ENCODE assay signal across 9 cellular contexts in the genomic region with DNA sequence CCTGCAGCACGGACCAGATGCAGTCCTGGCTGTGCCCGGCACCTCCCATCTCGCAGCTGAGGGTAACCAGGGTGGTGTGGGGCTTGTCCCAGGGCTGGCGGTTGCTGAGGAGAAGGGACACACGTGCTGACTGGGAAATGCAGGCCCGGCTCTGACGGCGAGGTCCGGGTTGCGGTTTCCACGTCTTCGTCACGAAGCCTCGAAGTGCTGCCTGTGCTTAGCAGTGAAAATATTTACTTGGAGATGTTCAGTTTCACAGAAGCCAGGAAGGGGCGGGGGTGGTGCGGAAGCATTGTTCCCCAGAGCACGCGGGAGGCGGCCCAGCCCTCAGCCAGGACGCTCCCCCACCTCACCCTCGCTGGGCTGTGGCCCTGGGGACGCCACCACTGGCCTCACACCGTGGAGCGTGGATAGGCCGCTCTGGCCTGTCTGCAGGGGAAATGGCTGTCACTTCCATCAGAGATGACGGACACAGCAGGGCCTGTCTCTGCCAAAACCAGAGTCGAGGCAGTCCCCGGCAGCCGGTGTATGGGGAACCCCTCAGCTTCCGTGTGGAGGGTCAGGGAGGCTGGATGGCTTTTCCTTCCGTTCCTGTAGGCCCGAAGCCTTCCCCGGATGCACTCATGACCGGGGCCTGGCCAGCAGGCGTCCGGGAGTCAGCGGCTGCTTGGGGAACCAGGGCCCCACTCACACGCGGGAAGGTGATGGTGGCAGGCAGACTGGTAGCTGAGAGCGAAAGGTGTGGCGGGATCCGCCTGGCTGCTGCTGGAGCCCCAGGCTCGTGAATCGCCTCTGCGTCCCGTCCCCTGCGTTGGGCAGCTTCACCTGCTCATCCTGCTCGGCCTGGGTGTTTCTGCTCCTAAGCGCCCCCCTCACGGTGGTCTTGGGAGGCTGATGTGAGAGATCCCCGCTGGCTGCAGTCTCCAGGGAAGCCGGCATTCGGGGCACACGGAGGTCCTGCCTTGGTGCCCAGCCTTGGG. TPM values are rescaled to one million over a fixed set of nuclear protein-coding genes. Genes with fewer than 3 reads are reported as not detected.
DNase-seq lines count a peak whose midpoint lies in the region; ATAC-seq, FAIRE-seq and TF ChIP-seq lines count a peak whose summit lies in the region.
"Had no signal": no experiment of that assay in that cellular context is flagged by ENCODE, and none has a peak within 500 bp of the region (broad histone marks: within the 10 kb centered on the region; RNA-seq: fewer than 3 reads in every experiment).

No MANE protein-coding gene starts in this region.

- no peak overlapping the region for H3K4me3 ChIP-seq in endothelial cell of umbilical vein (replicated peaks in 1 of 3; ENCODE audit: insufficient read depth in 1 of 3, low read depth in 1 of 3, low read length in 3 of 3)
- no peak overlapping the region for H3K4me3 ChIP-seq in vagina

- H3K9me3 ChIP-seq in endothelial cell of umbilical vein (replicated peaks; ENCODE audit: control insufficient read depth, insufficient read depth, low read length) (no peaks in the 10 kb centered on the region), vagina (no peaks in the 10 kb centered on the region)

- BruUV-seq in endothelial cell of umbilical vein (replicated peaks; lab: Mats Ljungman, UMichigan): no TSS peak

- no peak for FAIRE-seq in endothelial cell of umbilical vein (lab: Jason Lieb, UNC)

- H3K79me2 ChIP-seq in endothelial cell of umbilical vein (ENCODE audit: control insufficient read depth, insufficient read depth, low read length): no peaks in the 10 kb centered on the region

- dilution Hi-C loops in endothelial cell of umbilical vein (cut with MboI; ENCODE audit: extremely low pct_ligation_motif_present, low sequenced_read_pairs): no loop called here

- POLR2A ChIA-PET in activated CD8-positive, alpha-beta T cell treated with anti-CD3 and anti-CD28 coated beads, Interleukin-2, amount 10 ng/mL, durations not matched to agents 7 days and 5 days (lab: Charles Lee): interaction anchor here (0.8 kb wide), 1 partner anchor 9 kb away, joined by 3 read pairs; no protein-coding TSS in a partner anchor
- POLR2A ChIA-PET in endothelial cell of umbilical vein (lab: Charles Lee): no interaction called here

- H3K4me1 ChIP-seq in endothelial cell of umbilical vein (ENCODE audit: control insufficient read depth, extremely low read depth, insufficient read depth, low read length) (peaks cover 7% of the 10 kb centered on the region), vagina (peaks cover 39% of the 10 kb centered on the region)

- H3K36me3 ChIP-seq in endothelial cell of umbilical vein (ENCODE audit: control insufficient read depth in 2 of 2, extremely low read depth in 1 of 2, insufficient read depth in 2 of 2, low read length in 2 of 2) (no peaks in the 10 kb centered on the region), vagina (no peaks in the 10 kb centered on the region)

- TF ChIP-seq POLR2A in endothelial cell of umbilical vein (IDR thresholded peaks at IDR 0.05; ENCODE audit: low read depth, low read length) (no peak), vagina (IDR thresholded peaks at IDR 0.05) (no peak)

- H3K9me3 Mint-ChIP-seq in activated CD8-positive, alpha-beta T cell treated with anti-CD3 and anti-CD28 coated beads, Interleukin-2, amount 10 ng/mL, durations not matched to agents 7 days and 5 days (ENCODE audit: insufficient read depth): no peaks in the 10 kb centered on the region

- peak; percentile 55 for DNase-seq in activated CD8-positive, alpha-beta T cell treated with anti-CD3 and anti-CD28 coated beads, Interleukin-2, amount 10 ng/mL, durations not matched to agents 7 days and 5 days
- DNase-seq in endothelial cell of umbilical vein (ENCODE audit: low read depth, low spot score) (peak; percentile 84), sciatic nerve (ENCODE audit: low spot score) (peak; percentile 87), vagina (ENCODE audit: extremely low spot score in 2 of 2) (no peak), AML-193 (lab: John Stamatoyannopoulos, UW) (no peak), occipital lobe (lab: John Stamatoyannopoulos, UW) (no peak)
- DNase-seq: NCI-H524, substantia nigra had no signal

- peak; percentile 64 for ATAC-seq in activated CD8-positive, alpha-beta T cell treated with anti-CD3 and anti-CD28 coated beads, Interleukin-2, amount 10 ng/mL, durations not matched to agents 7 days and 5 days
- ATAC-seq in sciatic nerve (peak; percentile 85), HG03196 (IDR thresholded peaks at IDR 0.05; ENCODE audit: unreplicated experiment) (no peak)

- H3K27ac ChIP-seq in endothelial cell of umbilical vein (ENCODE audit: insufficient read depth, low read depth, low read length) (peak overlapping the region; percentile 52), vagina (peak overlapping the region; percentile 13)

- no peak overlapping the region for H3K4me2 ChIP-seq in endothelial cell of umbilical vein (ENCODE audit: insufficient read depth, low read length)

- intact Hi-C loops in endothelial cell of umbilical vein (cut with micrococcal nuclease) (no loop called here), sciatic nerve (cut with DNase I) (no loop called here), vagina (cut with DNase I) (loop anchor here (5.0 kb wide), 1 partner anchor 55 kb away; no protein-coding TSS in a partner anchor)

- H3K4me1 Mint-ChIP-seq in activated CD8-positive, alpha-beta T cell treated with anti-CD3 and anti-CD28 coated beads, Interleukin-2, amount 10 ng/mL, durations not matched to agents 7 days and 5 days (ENCODE audit: low read depth): no peaks in the 10 kb centered on the region

- H3K9ac ChIP-seq in endothelial cell of umbilical vein (replicated peaks; ENCODE audit: extremely low read depth, insufficient read depth, low read length): peak overlapping the region; percentile 28

- no peak for TF ChIP-seq CTCF in endothelial cell of umbilical vein (IDR thresholded peaks at IDR 0.05; ENCODE audit: extremely low read depth in 1 of 2, insufficient read depth in 1 of 2, low read depth in 1 of 2, low read length in 2 of 2)
- no peak for TF ChIP-seq CTCF in vagina (IDR thresholded peaks at IDR 0.05)

- H2AFZ ChIP-seq in endothelial cell of umbilical vein (ENCODE audit: low read depth, low read length): peak overlapping the region; percentile 8

- no peaks in the 10 kb centered on the region for H3K27me3 Mint-ChIP-seq in activated CD8-positive, alpha-beta T cell treated with anti-CD3 and anti-CD28 coated beads, Interleukin-2, amount 10 ng/mL, durations not matched to agents 7 days and 5 days (ENCODE audit: low read depth)

- no peak overlapping the region for H3K4me3 Mint-ChIP-seq in activated CD8-positive, alpha-beta T cell treated with anti-CD3 and anti-CD28 coated beads, Interleukin-2, amount 10 ng/mL, durations not matched to agents 7 days and 5 days

- H3K9me1 ChIP-seq in endothelial cell of umbilical vein (replicated peaks; ENCODE audit: control insufficient read depth, extremely low read depth, insufficient read depth, low read length): no peaks in the 10 kb centered on the region

- peak overlapping the region; percentile 64 for H3K27ac Mint-ChIP-seq in activated CD8-positive, alpha-beta T cell treated with anti-CD3 and anti-CD28 coated beads, Interleukin-2, amount 10 ng/mL, durations not matched to agents 7 days and 5 days

- no peaks in the 10 kb centered on the region for H3K27me3 ChIP-seq in endothelial cell of umbilical vein (ENCODE audit: control insufficient read depth in 2 of 2, insufficient read depth in 2 of 2, low read length in 2 of 2)
- no peaks in the 10 kb centered on the region for H3K27me3 ChIP-seq in vagina

- no peaks in the 10 kb centered on the region for H4K20me1 ChIP-seq in endothelial cell of umbilical vein (replicated peaks; ENCODE audit: control insufficient read depth, extremely low read depth, insufficient read depth, low read length)

- CTCF ChIA-PET in activated CD8-positive, alpha-beta T cell treated with anti-CD3 and anti-CD28 coated beads, Interleukin-2, amount 10 ng/mL, durations not matched to agents 7 days and 5 days (lab: Charles Lee): no interaction called here
- CTCF ChIA-PET in endothelial cell of umbilical vein (lab: Charles Lee): interaction anchor here (1.2 kb wide), 1 partner anchor 14 kb away, joined by 3 read pairs; no protein-coding TSS in a partner anchor

- H3K36me3 Mint-ChIP-seq in activated CD8-positive, alpha-beta T cell treated with anti-CD3 and anti-CD28 coated beads, Interleukin-2, amount 10 ng/mL, durations not matched to agents 7 days and 5 days (ENCODE audit: low read depth): no peaks in the 10 kb centered on the region

TF ChIP-seq in endothelial cell of umbilical vein, 7 proteins besides CTCF, POLR2A, EP300 and RAD21:
- TF ChIP-seq, protein P1, sequence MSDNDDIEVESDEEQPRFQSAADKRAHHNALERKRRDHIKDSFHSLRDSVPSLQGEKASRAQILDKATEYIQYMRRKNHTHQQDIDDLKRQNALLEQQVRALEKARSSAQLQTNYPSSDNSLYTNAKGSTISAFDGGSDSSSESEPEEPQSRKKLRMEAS (IDR thresholded peaks at IDR 0.05; ENCODE audit: insufficient read depth, insufficient read length): peak; percentile 56
- TF ChIP-seq JUN (IDR thresholded peaks at IDR 0.05; ENCODE audit: borderline replicate concordance, insufficient read depth, insufficient read length, low read depth) (no peak), POLR2AphosphoS5 (IDR thresholded peaks at IDR 0.05; ENCODE audit: insufficient read depth, low read depth, low read length) (no peak), EZH2 (IDR thresholded peaks at IDR 0.05; ENCODE audit: borderline replicate concordance, low read depth, low read length, severe bottlenecking) (no peak), FOS (IDR thresholded peaks at IDR 0.05; ENCODE audit: borderline replicate concordance, insufficient read depth, low read length) (no peak)

RNA-seq across cellular contexts. Expression of a gene that starts 14.7 kb away (rescaled TPM):
- 10 to 100 TPM; 13.6 to 16.0 TPM for total RNA-seq in activated CD8-positive, alpha-beta T cell treated with anti-CD3 and anti-CD28 coated beads, Interleukin-2, amount 10 ng/mL, durations not matched to agents 7 days and 5 days
- 47.5 and 48.9 TPM in 2 replicates for total RNA-seq in endothelial cell of umbilical vein
- 29.6 and 30.7 TPM in 2 replicates for polyA plus RNA-seq in endothelial cell of umbilical vein
- 23.4 and 24.8 TPM in 2 replicates for polyA plus RNA-seq in endothelial cell of umbilical vein (2011; cell fraction: cytosol; rRNA removed)
- polyA plus RNA-seq in endothelial cell of umbilical vein (2011; cell fraction: nucleus; rRNA removed): 111 and 122 TPM in 2 replicates
- polyA plus RNA-seq in endothelial cell of umbilical vein (2012): 34.1 and 48.5 TPM in 2 replicates
- polyA minus RNA-seq in endothelial cell of umbilical vein: 22.6 and 24.2 TPM in 2 replicates
- polyA minus RNA-seq in endothelial cell of umbilical vein (2011; cell fraction: cytosol; rRNA and poly(A)+ RNA removed): 1.6 TPM
- 33.7 and 49.5 TPM in 2 replicates for polyA minus RNA-seq in endothelial cell of umbilical vein (2011; cell fraction: nucleus; rRNA and poly(A)+ RNA removed)
- total RNA-seq in sciatic nerve: 44.2 TPM
- total RNA-seq in vagina: 38.3 TPM
- total RNA-seq in occipital lobe: 9.8 TPM

Comparison
In these comparisons a context has a peak if more than half of its experiments do, and no peak if none do; other contexts are left out.
1. DNase-seq: peak in activated CD8-positive, alpha-beta T cell treated with anti-CD3 and anti-CD28 coated beads, Interleukin-2, amount 10 ng/mL, durations not matched to agents 7 days and 5 days (single experiment), endothelial cell of umbilical vein (single experiment) and sciatic nerve (single experiment); none in vagina (0 of 2), AML-193 (0 of 2) and occipital lobe (single experiment).